In genomic region chr1:159867322-159868064, GRCh38 we compare ENCODE assay signal across 11 cellular contexts. TPM values are rescaled to one million over a fixed set of nuclear protein-coding genes. Genes with fewer than 3 reads are reported as not detected.
DNase-seq lines count a peak whose midpoint lies in the region; ATAC-seq and TF ChIP-seq lines count a peak whose summit lies in the region.
"Had no signal": no experiment of that assay in that cellular context is flagged by ENCODE, and none has a peak within 500 bp of the region (broad histone marks: within the 10 kb centered on the region; RNA-seq: fewer than 3 reads in every experiment).

No MANE protein-coding gene starts in this region.

- H3K4me1 ChIP-seq in PC-3 (ENCODE audit: insufficient read depth, low read length): peaks cover 17% of the 10 kb centered on the region
- peaks cover 11% of the 10 kb centered on the region for H3K4me1 ChIP-seq in right cardiac atrium (ENCODE audit: control insufficient read depth, insufficient read depth, low read length)
- H3K4me1 ChIP-seq in stomach: peaks cover 7 to 25% (median 21%) of the 10 kb centered on the region in 4 donors

- no peak overlapping the region for H3K27ac ChIP-seq in PC-3 (ENCODE audit: low read length)
- peak overlapping the region; percentile 38 for H3K27ac ChIP-seq in right cardiac atrium (ENCODE audit: low read length)
- H3K27ac ChIP-seq in stomach: peak overlapping the region; percentile 45 to 75 (median 61)

- no peaks in the 10 kb centered on the region for H3K9me2 ChIP-seq in PC-3 (replicated peaks; ENCODE audit: low read length)

- H3K4me3 ChIP-seq in PC-3 (ENCODE audit: low read length) (no peak overlapping the region), right cardiac atrium (ENCODE audit: low read length) (no peak overlapping the region), stomach (no peak overlapping the region)
- H3K4me3 ChIP-seq: GM12878 had no signal

- no peaks in the 10 kb centered on the region for H3K9me3 Mint-ChIP-seq in activated CD4-positive, alpha-beta T cell treated with anti-CD3 and anti-CD28 coated beads for 36 hours (ENCODE audit: low read depth)
- H3K9me3 Mint-ChIP-seq in activated naive CD8-positive, alpha-beta T cell treated with anti-CD3 and anti-CD28 coated beads for 36 hours: no peaks in the 10 kb centered on the region

- H3K4me3 Mint-ChIP-seq in activated CD4-positive, alpha-beta T cell treated with anti-CD3 and anti-CD28 coated beads for 36 hours: no peak overlapping the region
- no peak overlapping the region for H3K4me3 Mint-ChIP-seq in activated naive CD8-positive, alpha-beta T cell treated with anti-CD3 and anti-CD28 coated beads for 36 hours
- H3K4me3 Mint-ChIP-seq: activated naive CD8-positive, alpha-beta T cell had no signal

- peaks cover 3% of the 10 kb centered on the region for H3K27me3 Mint-ChIP-seq in activated CD4-positive, alpha-beta T cell treated with anti-CD3 and anti-CD28 coated beads for 36 hours
- peaks cover 13% of the 10 kb centered on the region for H3K27me3 Mint-ChIP-seq in activated naive CD8-positive, alpha-beta T cell treated with anti-CD3 and anti-CD28 coated beads for 36 hours
- H3K27me3 Mint-ChIP-seq: activated naive CD8-positive, alpha-beta T cell had no signal

- no peak overlapping the region for H3K9ac ChIP-seq in PC-3 (ENCODE audit: low read length)

- no peaks in the 10 kb centered on the region for H3K79me2 ChIP-seq in PC-3 (ENCODE audit: low read length)

- POLR2A ChIA-PET in PC-3 (lab: Charles Lee; ENCODE audit: unreplicated experiment): no interaction called here
- POLR2A ChIA-PET in activated CD4-positive, alpha-beta T cell treated with anti-CD3 and anti-CD28 coated beads for 36 hours (lab: Charles Lee): no interaction called here

- H3K27me3 ChIP-seq in PC-3 (ENCODE audit: low read length) (no peaks in the 10 kb centered on the region), right cardiac atrium (ENCODE audit: control insufficient read depth, insufficient read depth) (no peaks in the 10 kb centered on the region), stomach (peaks cover 0 to 30% (median 0%) of the 10 kb centered on the region in 3 donors)

- no peaks in the 10 kb centered on the region for H4K20me1 ChIP-seq in PC-3 (ENCODE audit: low read length)

- H3F3A ChIP-seq in PC-3 (ENCODE audit: low read length, unreplicated experiment): no peaks in the 10 kb centered on the region

- WGBS in right cardiac atrium: 22% methylated on average over 13 of the region's 13 CpGs
- 22 to 37% (median 23%) methylated on average over 13 of the region's 13 CpGs for WGBS in stomach, 5 donors

- DNase-seq in NCI-H1105 (lab: John Stamatoyannopoulos, UW) (peak; percentile 95), PC-3 (no peak), right cardiac atrium (peak; percentile 46 to 67 (median 66)), stomach (peak; percentile 84)
- DNase-seq in activated CD4-positive, alpha-beta T cell treated with anti-CD3 and anti-CD28 coated beads for 36 hours: no peak
- DNase-seq in activated CD8-positive, alpha-beta memory T cell treated with anti-CD3 and anti-CD28 coated beads, Interleukin-2, amount 50 U/mL, for 48 hours: no peak
- DNase-seq in activated naive CD8-positive, alpha-beta T cell treated with anti-CD3 and anti-CD28 coated beads for 36 hours: no peak

- BruUV-seq in PC-3 (replicated peaks; lab: Mats Ljungman, UMichigan): no TSS peak

- no peak overlapping the region for H2AFZ ChIP-seq in PC-3 (ENCODE audit: low read length)

- no peak for TF ChIP-seq CTCF in PC-3 (conservative IDR thresholded peaks at IDR 0.05; ENCODE audit: low read depth, low read length)
- no peak for TF ChIP-seq CTCF in stomach (IDR thresholded peaks at IDR 0.05)

- H3K4me2 ChIP-seq in PC-3 (ENCODE audit: low read length): no peak overlapping the region

- TF ChIP-seq EP300 in stomach (IDR thresholded peaks at IDR 0.05): no peak

- H3K27ac Mint-ChIP-seq in activated CD4-positive, alpha-beta T cell treated with anti-CD3 and anti-CD28 coated beads for 36 hours: no peak overlapping the region
- no peak overlapping the region for H3K27ac Mint-ChIP-seq in activated naive CD8-positive, alpha-beta T cell treated with anti-CD3 and anti-CD28 coated beads for 36 hours
- H3K27ac Mint-ChIP-seq: activated naive CD8-positive, alpha-beta T cell had no signal

- H3K36me3 Mint-ChIP-seq in activated CD4-positive, alpha-beta T cell treated with anti-CD3 and anti-CD28 coated beads for 36 hours (ENCODE audit: low read depth): no peaks in the 10 kb centered on the region
- H3K36me3 Mint-ChIP-seq in activated naive CD8-positive, alpha-beta T cell treated with anti-CD3 and anti-CD28 coated beads for 36 hours: no peaks in the 10 kb centered on the region
- H3K36me3 Mint-ChIP-seq: activated naive CD8-positive, alpha-beta T cell had no signal

- H3K9me3 ChIP-seq in PC-3 (ENCODE audit: low read length) (no peaks in the 10 kb centered on the region), right cardiac atrium (ENCODE audit: control insufficient read depth, low read length) (no peaks in the 10 kb centered on the region), stomach (no peaks in the 10 kb centered on the region)

- peaks cover 12% of the 10 kb centered on the region for H3K4me1 Mint-ChIP-seq in activated CD4-positive, alpha-beta T cell treated with anti-CD3 and anti-CD28 coated beads for 36 hours
- H3K4me1 Mint-ChIP-seq in activated naive CD8-positive, alpha-beta T cell treated with anti-CD3 and anti-CD28 coated beads for 36 hours: peaks cover 24% of the 10 kb centered on the region

- ATAC-seq in PC-3 (peak; percentile 47), right cardiac atrium (peak; percentile 82 to 84), HG03439 (IDR thresholded peaks at IDR 0.05; ENCODE audit: unreplicated experiment) (no peak)
- ATAC-seq in activated CD4-positive, alpha-beta T cell treated with anti-CD3 and anti-CD28 coated beads for 36 hours: no peak
- ATAC-seq: GM12878 had no signal

- TF ChIP-seq POLR2A in stomach (IDR thresholded peaks at IDR 0.05): no peak

- CTCF ChIA-PET in PC-3 (lab: Charles Lee): no interaction called here
- CTCF ChIA-PET in activated CD4-positive, alpha-beta T cell treated with anti-CD3 and anti-CD28 coated beads for 36 hours (lab: Charles Lee): interaction anchor here (1.2 kb wide), 2 partner anchors 36 to 140 kb away, joined by 3 to 4 read pairs; no protein-coding TSS in a partner anchor

- H3K36me3 ChIP-seq in PC-3 (ENCODE audit: low read depth, low read length) (no peaks in the 10 kb centered on the region), stomach (no peaks in the 10 kb centered on the region)

- intact Hi-C loops in PC-3 (cut with micrococcal nuclease): no loop called here
- intact Hi-C loops in right cardiac atrium (cut with DNase I): no loop called here
- intact Hi-C loops in stomach (cut with DNase I; ENCODE audit: low total_unique reads): no loop called here
- intact Hi-C loops in activated CD4-positive, alpha-beta T cell treated with anti-CD3 and anti-CD28 coated beads for 36 hours (cut with DNase I, micrococcal nuclease): no loop called here

RNA-seq across cellular contexts. Expression of gene VSIG8, which starts 5.0 kb away (rescaled TPM):
- total RNA-seq in PC-3 (2014; rRNA removed) (0.29 and 0.47 TPM in 2 replicates), right cardiac atrium (under 1 TPM in 2 of 4 donors, not detected in 2; 0.19 to 0.23 TPM), stomach (1 to 10 TPM in 1 of 5 donors, not detected in 4; 2.5 TPM)
- polyA plus RNA-seq in right cardiac atrium (0.07 TPM), stomach (under 1 TPM in 1 of 3 donors, not detected in 2; 0.30 TPM)
- under 1 TPM in 1 of 2 experiments, not detected in 1; 0.11 TPM for total RNA-seq in activated CD4-positive, alpha-beta T cell treated with anti-CD3 and anti-CD28 coated beads for 36 hours
- total RNA-seq in activated naive CD8-positive, alpha-beta T cell treated with anti-CD3 and anti-CD28 coated beads for 36 hours: not detected
- total RNA-seq: GM12878, RPMI7951 had no signal
- polyA plus RNA-seq: GM12878 had no signal

RNA-seq across cellular contexts. Expression of gene CFAP45, which starts 32.5 kb away (rescaled TPM):
- total RNA-seq in PC-3 (2014; rRNA removed): 1.6 and 4.8 TPM in 2 replicates
- total RNA-seq in right cardiac atrium: 1 to 10 TPM; 3.4 to 5.6 (median 3.9) TPM
- polyA plus RNA-seq in right cardiac atrium: 9.4 TPM
- total RNA-seq in stomach: 1 to 10 TPM in 1 of 5 donors, under 1 TPM in 1, not detected in 3; 0.73 to 1.0 TPM
- polyA plus RNA-seq in stomach: under 1 TPM in 2 of 3 donors, not detected in 1; 0.30 to 0.31 TPM
- 1 to 10 TPM in 1 of 2 experiments, under 1 TPM in 1; 0.98 to 1.1 TPM for total RNA-seq in activated CD4-positive, alpha-beta T cell treated with anti-CD3 and anti-CD28 coated beads for 36 hours
- under 1 TPM; 0.78 to 0.80 TPM for total RNA-seq in activated naive CD8-positive, alpha-beta T cell treated with anti-CD3 and anti-CD28 coated beads for 36 hours

RNA-seq across cellular contexts. Expression of gene SLAMF8, which starts 40.8 kb away (rescaled TPM):
- total RNA-seq in PC-3 (2014; rRNA removed): not detected in 2 replicates
- total RNA-seq in right cardiac atrium: 1 to 10 TPM; 1.7 to 4.5 (median 2.3) TPM
- 0.52 TPM for polyA plus RNA-seq in right cardiac atrium
- total RNA-seq in stomach: 1 to 10 TPM in 3 of 5 donors, not detected in 2; 2.0 to 4.5 (median 2.9) TPM
- 1 to 10 TPM in 2 of 3 donors, under 1 TPM in 1; 0.76 to 3.1 (median 1.9) TPM for polyA plus RNA-seq in stomach
- under 1 TPM; 0.39 to 0.70 TPM for total RNA-seq in activated CD4-positive, alpha-beta T cell treated with anti-CD3 and anti-CD28 coated beads for 36 hours
- total RNA-seq in activated naive CD8-positive, alpha-beta T cell treated with anti-CD3 and anti-CD28 coated beads for 36 hours: 1 to 10 TPM; 1.3 to 2.1 TPM

RNA-seq across cellular contexts. Expression of gene TAGLN2, which starts 57.8 kb away (rescaled TPM):
- total RNA-seq in PC-3 (2014; rRNA removed) (1,281 and 1,584 TPM in 2 replicates), right cardiac atrium (100 to 1,000 TPM; 117 to 253 (median 162) TPM), stomach (100 to 1,000 TPM in 4 of 5 donors, 10 to 100 TPM in 1; 49.0 to 445 (median 239) TPM)
- polyA plus RNA-seq in right cardiac atrium (186 TPM), stomach (1,000 to 10,000 TPM in 1 of 3 donors, 100 to 1,000 TPM in 2; 306 to 1,290 (median 583) TPM)
- total RNA-seq in activated CD4-positive, alpha-beta T cell treated with anti-CD3 and anti-CD28 coated beads for 36 hours: 100 to 1,000 TPM; 410 to 495 TPM
- total RNA-seq in activated naive CD8-positive, alpha-beta T cell treated with anti-CD3 and anti-CD28 coated beads for 36 hours: 100 to 1,000 TPM; 463 to 489 TPM

Comparison
In these comparisons a context has a peak if more than half of its experiments do, and no peak if none do; other contexts are left out.
1. DNase-seq: peak in NCI-H1105 (single experiment), right cardiac atrium (3 of 3) and stomach (single experiment); none in PC-3 (single experiment), activated CD4-positive, alpha-beta T cell treated with anti-CD3 and anti-CD28 coated beads for 36 hours (single experiment), activated CD8-positive, alpha-beta memory T cell treated with anti-CD3 and anti-CD28 coated beads, Interleukin-2, amount 50 U/mL, for 48 hours (single experiment) and activated naive CD8-positive, alpha-beta T cell treated with anti-CD3 and anti-CD28 coated beads for 36 hours (single experiment).
2. ATAC-seq: peak in PC-3 (single experiment) and right cardiac atrium (2 of 2); none in activated CD4-positive, alpha-beta T cell treated with anti-CD3 and anti-CD28 coated beads for 36 hours (single experiment) and HG03439 (single experiment).